8 cellular contexts compared by ENCODE assay signal in the genomic region with DNA sequence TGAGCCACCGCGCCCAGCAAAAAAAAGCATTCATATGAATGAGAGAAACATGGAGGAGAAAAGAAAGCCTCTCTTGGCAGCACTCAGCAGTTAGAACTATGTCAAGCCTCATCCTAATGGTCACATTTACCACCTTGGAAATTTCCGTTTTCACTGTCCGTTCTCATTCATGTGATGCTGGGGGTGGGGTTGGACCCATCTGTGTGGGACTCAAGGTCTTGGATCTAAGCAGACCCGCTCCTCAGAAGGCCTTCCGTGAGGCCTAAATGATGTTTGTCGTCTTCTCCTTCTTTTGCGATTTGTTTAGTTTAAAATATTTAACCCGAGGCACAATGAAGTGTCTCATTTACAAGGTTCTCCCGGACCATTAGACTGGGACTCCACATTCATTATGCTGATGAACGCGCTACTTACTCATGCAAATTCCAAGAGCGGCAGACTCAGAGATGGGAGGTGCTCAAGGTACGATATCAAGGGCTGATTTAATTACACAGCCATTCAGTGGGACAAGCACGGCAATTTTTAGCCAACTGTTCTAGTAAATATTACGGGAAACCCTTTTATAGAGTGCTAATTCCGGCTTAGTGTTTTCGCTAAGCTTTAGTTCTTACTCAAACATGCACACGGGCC.
DNase-seq lines count a peak whose midpoint lies in the region; TF ChIP-seq lines count a peak whose summit lies in the region.

No MANE protein-coding gene starts in this region.

- DNase-seq in NT2/D1 (ENCODE audit: low read depth, low spot score) (no peak), fibroblast of villous mesenchyme (ENCODE audit: low read depth) (peak; percentile 17), pons (ENCODE audit: low spot score) (no peak), NCI-H1092 (lab: John Stamatoyannopoulos, UW) (no peak), RWPE1 (ENCODE audit: low spot score) (no peak), glomerular visceral epithelial cell (ENCODE audit: extremely low spot score) (no peak)

- no peaks in the 10 kb centered on the region for H3K36me3 ChIP-seq in ES-I3 (ENCODE audit: insufficient read depth, low read length)
- peaks cover 1% of the 10 kb centered on the region for H3K36me3 ChIP-seq in NT2/D1 (ENCODE audit: insufficient read depth, insufficient read length, low read length)
- no peaks in the 10 kb centered on the region for H3K36me3 ChIP-seq in skeletal muscle satellite cell (ENCODE audit: insufficient read depth, low read length)

- H3K4me3 ChIP-seq in NT2/D1 (ENCODE audit: insufficient read length, low read depth) = peak overlapping the region; percentile 24
- peak overlapping the region; percentile 61 for H3K4me3 ChIP-seq in fibroblast of villous mesenchyme (ENCODE audit: low read depth, low read length)
- peak overlapping the region; percentile 66 for H3K4me3 ChIP-seq in skeletal muscle satellite cell (ENCODE audit: low read length)

- no peak for TF ChIP-seq CTCF in fibroblast of villous mesenchyme (IDR thresholded peaks at IDR 0.05; ENCODE audit: insufficient read depth, low read depth, low read length)
- TF ChIP-seq CTCF in RWPE1 (conservative IDR thresholded peaks at IDR 0.05; ENCODE audit: low read depth) = no peak

- POLR2A ChIA-PET in RWPE1 (lab: Yijun Ruan, JAX; ENCODE audit: low non-redundant PET) = no interaction called here

- H3K27me3 ChIP-seq in NT2/D1 (ENCODE audit: insufficient read depth, insufficient read length) (no peaks in the 10 kb centered on the region), skeletal muscle satellite cell (ENCODE audit: control insufficient read depth, insufficient read depth, low read length) (no peaks in the 10 kb centered on the region)

- peak overlapping the region; percentile 84 for H3K4me2 ChIP-seq in skeletal muscle satellite cell (ENCODE audit: low read length)

- CTCF ChIA-PET in RWPE1 (lab: Yijun Ruan, JAX) = interaction anchor here (0.6 kb wide), 1 partner anchor 77 kb away, joined by 6 read pairs; no protein-coding TSS in a partner anchor

- H3K9ac ChIP-seq in ES-I3 (ENCODE audit: low read depth, low read length) (peak overlapping the region; percentile 71), NT2/D1 (ENCODE audit: insufficient read length, low read depth) (no peak overlapping the region), skeletal muscle satellite cell (ENCODE audit: low read depth, low read length) (peak overlapping the region; percentile 57)

- no peak overlapping the region for H3K27ac ChIP-seq in RWPE1

- H3K9me3 ChIP-seq in ES-I3 (ENCODE audit: control insufficient read depth, insufficient read depth, low read length) (no peaks in the 10 kb centered on the region), NT2/D1 (ENCODE audit: insufficient read depth, low read length) (no peaks in the 10 kb centered on the region), skeletal muscle satellite cell (replicated peaks; ENCODE audit: low read length) (no peaks in the 10 kb centered on the region)

- peaks cover 20% of the 10 kb centered on the region for H3K4me1 ChIP-seq in ES-I3 (ENCODE audit: insufficient read depth, low read length)
- H3K4me1 ChIP-seq in NT2/D1 (ENCODE audit: insufficient read depth, insufficient read length) = peaks cover 5% of the 10 kb centered on the region
- peaks cover 4% of the 10 kb centered on the region for H3K4me1 ChIP-seq in skeletal muscle satellite cell (ENCODE audit: control insufficient read depth, insufficient read depth, low read length)
